Comparison of ENCODE assay signal across 16 cellular contexts in the genomic region with DNA sequence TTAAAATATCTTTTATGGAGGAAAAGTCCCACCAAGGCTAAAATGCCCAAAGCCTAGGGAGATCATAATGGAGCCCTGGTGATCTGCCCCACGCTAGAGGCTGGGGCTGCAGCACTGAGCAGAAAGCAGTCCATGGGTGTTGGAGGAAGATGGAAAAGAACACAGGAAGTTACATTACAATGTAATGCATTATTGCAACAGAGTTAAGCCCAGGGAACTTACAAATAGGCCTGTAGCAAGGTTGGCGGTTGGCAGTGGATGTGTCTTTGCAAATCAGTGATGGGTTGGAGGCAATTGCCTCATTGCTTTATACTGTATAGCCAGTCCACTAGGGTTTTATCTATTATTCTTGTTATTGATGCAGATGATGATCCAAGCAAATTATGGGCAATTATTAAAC.
DNase-seq lines count a peak whose midpoint lies in the region; ATAC-seq and TF ChIP-seq lines count a peak whose summit lies in the region.
"Had no signal": no experiment of that assay in that cellular context is flagged by ENCODE, and none has a peak within 500 bp of the region (broad histone marks: within the 10 kb centered on the region; RNA-seq: fewer than 3 reads in every experiment).

No MANE protein-coding gene starts in this region.

- H4K91ac ChIP-seq in trophoblast cell (ENCODE audit: low read depth, low read length): no peak overlapping the region

- H3K27me3 ChIP-seq in adipocyte (replicated peaks; ENCODE audit: control insufficient read depth, insufficient read depth, low read length) (no peaks in the 10 kb centered on the region), trophoblast cell (ENCODE audit: insufficient read depth, low read length) (no peaks in the 10 kb centered on the region)

- no peak overlapping the region for H3K18ac ChIP-seq in trophoblast cell (ENCODE audit: low read length)

- no peak overlapping the region for H3K4ac ChIP-seq in trophoblast cell (ENCODE audit: low read depth, low read length)

- no peak overlapping the region for H4K12ac ChIP-seq in trophoblast cell (ENCODE audit: low read depth, low read length)

- no peak overlapping the region for H3K14ac ChIP-seq in trophoblast cell (ENCODE audit: low read length)

- WGBS in trophoblast cell (ENCODE audit: extremely low coverage, insufficient coverage, insufficient read length): no CpG with 5 or more reads among the region's 2 CpGs

- H3K4me2 ChIP-seq in trophoblast cell (ENCODE audit: low read length): no peak overlapping the region
- H3K4me2 ChIP-seq: A549 had no signal

- H2AK5ac ChIP-seq in trophoblast cell (ENCODE audit: low read length): no peak overlapping the region

- ATAC-seq in GM18858 (IDR thresholded peaks at IDR 0.05; ENCODE audit: unreplicated experiment) (no peak), HG02981 (IDR thresholded peaks at IDR 0.05; ENCODE audit: unreplicated experiment) (no peak)
- ATAC-seq: A549 had no signal

- TF ChIP-seq CTCF in NB4 (IDR thresholded peaks at IDR 0.05; ENCODE audit: low read depth, low read length): no peak
- no peak for TF ChIP-seq CTCF in foreskin fibroblast (IDR thresholded peaks at IDR 0.05; ENCODE audit: low read depth, low read length)

- H3K79me2 ChIP-seq in trophoblast cell (ENCODE audit: control insufficient read depth, insufficient read depth, low read length, poor library complexity): no peaks in the 10 kb centered on the region

- H3K4me1 ChIP-seq in adipocyte (ENCODE audit: control insufficient read depth, insufficient read depth, low read length) (no peaks in the 10 kb centered on the region), trophoblast cell (ENCODE audit: control insufficient read depth in 1 of 2, insufficient read depth in 2 of 2, low read length in 2 of 2) (no peaks in the 10 kb centered on the region)
- H3K4me1 ChIP-seq: A549 had no signal

- H3K9ac ChIP-seq in adipocyte (ENCODE audit: low read length) (no peak overlapping the region), trophoblast cell (ENCODE audit: low read length) (no peak overlapping the region)

- no peak overlapping the region for H2AFZ ChIP-seq in trophoblast cell (ENCODE audit: insufficient read depth, low read length, poor library complexity)

- no peak overlapping the region for H2BK5ac ChIP-seq in trophoblast cell (ENCODE audit: low read depth, low read length, poor library complexity)

- no peak overlapping the region for H2BK12ac ChIP-seq in trophoblast cell (ENCODE audit: low read length)

- DNase-seq in CD1c-positive myeloid dendritic cell (ENCODE audit: extremely low spot score): peak; percentile 17
- peak; percentile 73 for DNase-seq in NB4 (ENCODE audit: low read depth)
- peak; percentile 13 for DNase-seq in adipocyte (ENCODE audit: low read depth)
- DNase-seq in foreskin fibroblast: peak; percentile 28 to 36
- DNase-seq in trophoblast cell: no peak
- no peak for DNase-seq in central memory CD4-positive, alpha-beta T cell
- DNase-seq: CD4-positive, alpha-beta T cell; DND-41; GDM1; HFFc6; NCI-H1436 treated with DMSO at 0.1 percent for 48 hours; NCI-H2081; NCI-H524 had no signal

- H3K9me3 ChIP-seq in adipocyte (ENCODE audit: control insufficient read depth, low read length): no peaks in the 10 kb centered on the region
- no peaks in the 10 kb centered on the region for H3K9me3 ChIP-seq in trophoblast cell (ENCODE audit: insufficient read depth, low read depth, low read length)
- H3K9me3 ChIP-seq: A549 had no signal

- H4K8ac ChIP-seq in trophoblast cell (ENCODE audit: low read depth, low read length): no peak overlapping the region

- TF ChIP-seq POLR2A in NB4 (IDR thresholded peaks at IDR 0.05; ENCODE audit: extremely low read depth, insufficient read length): no peak

- H3K23ac ChIP-seq in trophoblast cell (ENCODE audit: low read length): no peak overlapping the region

- H3K27ac ChIP-seq in trophoblast cell (ENCODE audit: low read depth, low read length): no peak overlapping the region
- H3K27ac ChIP-seq: A549 had no signal

- H3K79me1 ChIP-seq in trophoblast cell (ENCODE audit: low read length): no peaks in the 10 kb centered on the region

- no peaks in the 10 kb centered on the region for H3K36me3 ChIP-seq in adipocyte (ENCODE audit: control insufficient read depth, insufficient read depth, low read length, severe bottlenecking)
- no peaks in the 10 kb centered on the region for H3K36me3 ChIP-seq in trophoblast cell (ENCODE audit: control insufficient read depth in 1 of 2, insufficient read depth in 2 of 2, low read length in 2 of 2)

- H2BK120ac ChIP-seq in trophoblast cell (ENCODE audit: insufficient read depth, low read length, poor library complexity): no peak overlapping the region

- H3K4me3 ChIP-seq in NB4 (ENCODE audit: low read depth, low read length) (no peak overlapping the region), adipocyte (ENCODE audit: low read length) (no peak overlapping the region), foreskin fibroblast (ENCODE audit: low read depth in 1 of 2, low read length in 2 of 2) (no peak overlapping the region), trophoblast cell (ENCODE audit: low read depth, low read length) (no peak overlapping the region)
- H3K4me3 ChIP-seq: A549 had no signal

Comparison
In these comparisons a context has a peak if more than half of its experiments do, and no peak if none do; other contexts are left out.
1. DNase-seq: peak in CD1c-positive myeloid dendritic cell (single experiment), NB4 (single experiment), adipocyte (single experiment) and foreskin fibroblast (2 of 2); none in trophoblast cell (0 of 2) and central memory CD4-positive, alpha-beta T cell (single experiment).